8 cellular contexts compared by ENCODE assay signal in genomic region chr7:95434501-95435421, GRCh38. TPM values are rescaled to one million over a fixed set of nuclear protein-coding genes. Genes with fewer than 3 reads are reported as not detected.
DNase-seq lines count a peak whose midpoint lies in the region; ATAC-seq lines count a peak whose summit lies in the region.

Gene PON2, minus strand, starts transcription at chr7:95435028. Its CDS starts 77 bp downstream, at chr7:95434951.

- H3K36me3 Mint-ChIP-seq in activated T-cell treated with anti-CD3 and anti-CD28 coated beads, Interleukin-2, amount 50 U/mL, for 4 hours (ENCODE audit: insufficient read depth), result no peaks in the 10 kb centered on the region
- peaks cover 0 to 2% of the 10 kb centered on the region in 2 donors for H3K36me3 Mint-ChIP-seq in stimulated activated naive B cell treated with anti-CD40 and anti-IgM and Interleukin-4, amounts not matched to agents 10 μg/mL and 1 μg/mL and 100 μg/mL, for 72 hours

- H3K4me3 Mint-ChIP-seq in activated T-cell treated with anti-CD3 and anti-CD28 coated beads, Interleukin-2, amount 50 U/mL, for 4 hours, result peak within 1 kb of the TSS; percentile 81
- peak within 1 kb of the TSS; percentile 82 to 84 for H3K4me3 Mint-ChIP-seq in stimulated activated naive B cell treated with anti-CD40 and anti-IgM and Interleukin-4, amounts not matched to agents 10 μg/mL and 1 μg/mL and 100 μg/mL, for 72 hours

- 1% methylated on average over 54 to 58 of the region's 58 CpGs for WGBS in esophagus, 2 donors

- peak within 1 kb of the TSS; percentile 83 to 95 for H3K4me3 ChIP-seq in esophagus (ENCODE audit: low read depth in 1 of 2, low read length in 2 of 2)
- peak within 1 kb of the TSS; percentile 48 for H3K4me3 ChIP-seq in mononuclear cell (ENCODE audit: low read length)

- ATAC-seq in GM19397 (IDR thresholded peaks at IDR 0.05; ENCODE audit: unreplicated experiment) (peak; percentile 97), HG03469 (IDR thresholded peaks at IDR 0.05; ENCODE audit: unreplicated experiment) (peak; percentile 92)
- ATAC-seq in activated T-cell treated with anti-CD3 and anti-CD28 coated beads, Interleukin-2, amount 50 U/mL, for 4 hours, result peak; percentile 89 to 92
- ATAC-seq in stimulated activated naive B cell treated with anti-CD40 and anti-IgM and Interleukin-4, amounts not matched to agents 10 μg/mL and 1 μg/mL and 100 μg/mL, for 72 hours (replicated peaks), result peak; percentile 99

- peak within 1 kb of the TSS; percentile 90 to 91 for H3K27ac ChIP-seq in esophagus (ENCODE audit: low read depth in 2 of 2, low read length in 1 of 2)

- DNase-seq in CMK (ENCODE audit: low read depth) (peak; percentile 24), NOMO-1 treated with dmso at 0.1 percent for 144 hours (lab: John Stamatoyannopoulos, UW; ENCODE audit: unreplicated experiment) (peak; percentile 97)
- peak; percentile 10 for DNase-seq in activated T-cell treated with anti-CD3 and anti-CD28 coated beads, Interleukin-2, amount 50 U/mL, for 4 hours
- DNase-seq in stimulated activated naive B cell treated with anti-CD40 and anti-IgM and Interleukin-4, amounts not matched to agents 10 μg/mL and 1 μg/mL and 100 μg/mL, for 72 hours, result peak; percentile 81

- H3K36me3 ChIP-seq in esophagus (ENCODE audit: control insufficient read depth in 2 of 2, insufficient read depth in 2 of 2, low read length in 1 of 2), result no peaks in the 10 kb centered on the region

- H3K4me1 ChIP-seq in esophagus (ENCODE audit: control insufficient read depth in 2 of 2, insufficient read depth in 2 of 2, low read length in 1 of 2) (peaks cover 0 to 3% of the 10 kb centered on the region in 2 donors), mononuclear cell (ENCODE audit: insufficient read depth, low read length) (peaks cover 14% of the 10 kb centered on the region)

- H3K9me3 ChIP-seq in esophagus (ENCODE audit: control insufficient read depth in 2 of 2, insufficient read depth in 1 of 2, low read depth in 1 of 2, low read length in 1 of 2) (no peaks in the 10 kb centered on the region), mononuclear cell (ENCODE audit: low read depth, low read length) (no peaks in the 10 kb centered on the region)

- H3K27ac Mint-ChIP-seq in stimulated activated naive B cell treated with anti-CD40 and anti-IgM and Interleukin-4, amounts not matched to agents 10 μg/mL and 1 μg/mL and 100 μg/mL, for 72 hours, result peak within 1 kb of the TSS; percentile 72

- H3K27me3 ChIP-seq in esophagus (ENCODE audit: control insufficient read depth in 1 of 2, insufficient read depth in 2 of 2, low read length in 2 of 2) (no peaks in the 10 kb centered on the region), mononuclear cell (ENCODE audit: insufficient read depth, low read length) (no peaks in the 10 kb centered on the region)

- peaks cover 7% of the 10 kb centered on the region for H3K27me3 Mint-ChIP-seq in activated T-cell treated with anti-CD3 and anti-CD28 coated beads, Interleukin-2, amount 50 U/mL, for 4 hours (ENCODE audit: low read depth)
- no peaks in the 10 kb centered on the region for H3K27me3 Mint-ChIP-seq in stimulated activated naive B cell treated with anti-CD40 and anti-IgM and Interleukin-4, amounts not matched to agents 10 μg/mL and 1 μg/mL and 100 μg/mL, for 72 hours

- peaks cover 11% of the 10 kb centered on the region for H3K4me1 Mint-ChIP-seq in activated T-cell treated with anti-CD3 and anti-CD28 coated beads, Interleukin-2, amount 50 U/mL, for 4 hours (ENCODE audit: low read depth)
- peaks cover 15 to 26% of the 10 kb centered on the region in 2 donors for H3K4me1 Mint-ChIP-seq in stimulated activated naive B cell treated with anti-CD40 and anti-IgM and Interleukin-4, amounts not matched to agents 10 μg/mL and 1 μg/mL and 100 μg/mL, for 72 hours

- no peaks in the 10 kb centered on the region for H3K9me3 Mint-ChIP-seq in activated T-cell treated with anti-CD3 and anti-CD28 coated beads, Interleukin-2, amount 50 U/mL, for 4 hours
- H3K9me3 Mint-ChIP-seq in stimulated activated naive B cell treated with anti-CD40 and anti-IgM and Interleukin-4, amounts not matched to agents 10 μg/mL and 1 μg/mL and 100 μg/mL, for 72 hours, result no peaks in the 10 kb centered on the region

RNA-seq across cellular contexts. Expression of gene PON2, which starts in this region (rescaled TPM):
- 1 to 10 TPM; 2.1 to 3.0 (median 2.3) TPM for total RNA-seq in activated T-cell treated with anti-CD3 and anti-CD28 coated beads, Interleukin-2, amount 50 U/mL, for 4 hours
- 10 to 100 TPM; 19.8 to 26.2 TPM for polyA plus RNA-seq in esophagus
- 7.6 TPM for total RNA-seq in mononuclear cell

Comparison
In these comparisons a context has a peak if more than half of its experiments do, and no peak if none do; other contexts are left out.
1. Peak in every context shown above with its lines: DNase-seq, ATAC-seq, H3K4me3 ChIP-seq and H3K27ac ChIP-seq.
2. DNase-seq: peak in every context shown above with its lines; median percentile 97 in NOMO-1 treated with dmso at 0.1 percent for 144 hours; 81 in stimulated activated naive B cell treated with anti-CD40 and anti-IgM and Interleukin-4, amounts not matched to agents 10 μg/mL and 1 μg/mL and 100 μg/mL, for 72 hours; 24 in CMK; 10 in activated T-cell treated with anti-CD3 and anti-CD28 coated beads, Interleukin-2, amount 50 U/mL, for 4 hours.